9 cellular contexts compared by ENCODE assay signal in genomic region chr11:119207607-119208006, GRCh38. TPM values are rescaled to one million over a fixed set of nuclear protein-coding genes. Genes with fewer than 3 reads are reported as not detected.
A peak's percentile ranks its signal among the peaks of the same experiment; 100 is the strongest.
DNase-seq lines count a peak whose midpoint lies in the region; ATAC-seq and TF ChIP-seq lines count a peak whose summit lies in the region.
"Had no signal": no experiment of that assay in that cellular context is flagged by ENCODE, and none has a peak within 500 bp of the region (broad histone marks: within the 10 kb centered on the region; RNA-seq: fewer than 3 reads in every experiment).

No MANE protein-coding gene starts in this region.

- TF ChIP-seq CTCF in Caco-2 (IDR thresholded peaks at IDR 0.05; ENCODE audit: insufficient read depth in 1 of 2, low read depth in 1 of 2, low read length in 1 of 2, severe bottlenecking in 1 of 2, unreplicated experiment in 1 of 2) (no peak), neutrophil (IDR thresholded peaks at IDR 0.05) (no peak)

- POLR2A ChIA-PET in Caco-2 (lab: Charles Lee) = interaction anchor here (0.6 to 2.2 kb wide), 3 partner anchors 11 to 123 kb away, joined by 3 to 11 read pairs (median 6); partner anchors contain the start of gene HMBS

- H3K4me1 Mint-ChIP-seq in Caco-2 (ENCODE audit: low read depth, unreplicated experiment) = peaks cover 32% of the 10 kb centered on the region
- H3K4me1 Mint-ChIP-seq in effector memory CD8-positive, alpha-beta T cell (ENCODE audit: low read depth in 2 of 2) = peaks cover 16 to 31% of the 10 kb centered on the region in 2 donors

- H3K27me3 Mint-ChIP-seq in Caco-2 (ENCODE audit: insufficient read depth, unreplicated experiment) = no peaks in the 10 kb centered on the region
- no peaks in the 10 kb centered on the region for H3K27me3 Mint-ChIP-seq in effector memory CD8-positive, alpha-beta T cell

- H3K36me3 ChIP-seq in Caco-2 (ENCODE audit: control insufficient read depth, insufficient read depth, low read length) (no peaks in the 10 kb centered on the region), neutrophil (peaks cover 4% of the 10 kb centered on the region)

- peak overlapping the region; percentile 92 for H3K4me3 Mint-ChIP-seq in Caco-2 (ENCODE audit: unreplicated experiment)
- H3K4me3 Mint-ChIP-seq in effector memory CD8-positive, alpha-beta T cell = peak overlapping the region; percentile 97

- DNase-seq in Caco-2 (no peak), MV-4-11 (lab: John Stamatoyannopoulos, UW) (peak; percentile 62), NCI-H345 treated with DMSO at 0.1 percent for 48 hours (lab: John Stamatoyannopoulos, UW; ENCODE audit: unreplicated experiment) (no peak), anterior cingulate cortex (lab: John Stamatoyannopoulos, UW) (no peak)
- DNase-seq in effector memory CD8-positive, alpha-beta T cell = no peak
- DNase-seq: NCI-H2081 treated with DMSO at 0.1 percent for 48 hours had no signal

- H3K9me3 ChIP-seq in Caco-2 = no peaks in the 10 kb centered on the region
- H3K9me3 ChIP-seq in neutrophil = no peaks in the 10 kb centered on the region

- peak overlapping the region; percentile 88; the same call in 1 of the 2 replicates for H3K4me3 ChIP-seq in Caco-2 (ENCODE audit: low read depth, low read length)
- H3K4me3 ChIP-seq in neutrophil (ENCODE audit: low read depth in 1 of 2, low read length in 1 of 2) = peak overlapping the region; percentile 81 to 98

- H3K27ac ChIP-seq in neutrophil = peak overlapping the region; percentile 99

- intact Hi-C loops in Caco-2 (cut with micrococcal nuclease; ENCODE audit: unreplicated experiment) = loop anchor here (10.0 kb wide), 1 partner anchor 107 kb away; the partner anchor contains the start of gene MCAM

- H3K27me3 ChIP-seq in Caco-2 (replicated peaks; ENCODE audit: control insufficient read depth, insufficient read depth, low read length) (no peaks in the 10 kb centered on the region), neutrophil (no peaks in the 10 kb centered on the region)

- BruUV-seq in Caco-2 (replicated peaks; lab: Mats Ljungman, UMichigan) = no TSS peak

- H3K36me3 Mint-ChIP-seq in Caco-2 (ENCODE audit: insufficient read depth, unreplicated experiment) = no peaks in the 10 kb centered on the region
- peaks cover 14% of the 10 kb centered on the region for H3K36me3 Mint-ChIP-seq in effector memory CD8-positive, alpha-beta T cell (ENCODE audit: insufficient read depth)

- ATAC-seq in effector memory CD8-positive, alpha-beta T cell (replicated peaks) = no peak
- no peak for ATAC-seq in HG03097 (IDR thresholded peaks at IDR 0.05; ENCODE audit: low FRiP score, unreplicated experiment)
- no peak for ATAC-seq in HG02938 (IDR thresholded peaks at IDR 0.05; ENCODE audit: unreplicated experiment)

- H3K27ac Mint-ChIP-seq in Caco-2 (ENCODE audit: unreplicated experiment) = peak overlapping the region; percentile 87
- peak overlapping the region; percentile 91 to 93 for H3K27ac Mint-ChIP-seq in effector memory CD8-positive, alpha-beta T cell

- CTCF ChIA-PET in Caco-2 (lab: Charles Lee) = interaction anchor here (2.0 to 2.4 kb wide), 3 partner anchors 12 to 174 kb away, joined by 5 to 28 read pairs (median 25); partner anchors contain the start of gene USP2

- H3K9me3 Mint-ChIP-seq in Caco-2 (ENCODE audit: unreplicated experiment) = no peaks in the 10 kb centered on the region
- H3K9me3 Mint-ChIP-seq in effector memory CD8-positive, alpha-beta T cell = no peaks in the 10 kb centered on the region

- H3K4me1 ChIP-seq in Caco-2 (peaks cover 24% of the 10 kb centered on the region), neutrophil (ENCODE audit: control insufficient read depth in 1 of 2, insufficient read depth in 1 of 2, low read depth in 1 of 2, low read length in 1 of 2) (peaks cover 56 to 62% of the 10 kb centered on the region in 2 experiments)

RNA-seq across cellular contexts. Expression of gene CBL, which starts 1.5 kb away (rescaled TPM):
- 52.7 and 53.5 TPM in 2 replicates for total RNA-seq in Caco-2 (2022)

RNA-seq across cellular contexts. Expression of gene NHERF4, which starts 22.3 kb away (rescaled TPM):
- 9.6 and 10.0 TPM in 2 replicates for total RNA-seq in Caco-2 (2022)

RNA-seq across cellular contexts. Expression of gene NLRX1, which starts 39.1 kb away (rescaled TPM):
- 7.2 and 8.0 TPM in 2 replicates for total RNA-seq in Caco-2 (2022)

RNA-seq across cellular contexts. Expression of gene ABCG4, which starts 58.8 kb away (rescaled TPM):
- 0.18 TPM in 1 of 2 replicates, not detected in the other for total RNA-seq in Caco-2 (2022)
